ENCODE assay signal across 11 cellular contexts in genomic region chr3:116139607-116140006, GRCh38.
DNase-seq lines count a peak whose midpoint lies in the region; ATAC-seq, FAIRE-seq and TF ChIP-seq lines count a peak whose summit lies in the region.
"Had no signal": no experiment of that assay in that cellular context is flagged by ENCODE, and none has a peak within 500 bp of the region (broad histone marks: within the 10 kb centered on the region; RNA-seq: fewer than 3 reads in every experiment).

No MANE protein-coding gene starts in this region.

- TF ChIP-seq POLR2A in K562 (conservative IDR thresholded peaks at IDR 0.05) = no peak

- intact Hi-C loops in K562 (cut with micrococcal nuclease) = loop anchor here (1.0 to 5.0 kb wide), 2 partner anchors 162 to 619 kb away; no protein-coding TSS in a partner anchor
- intact Hi-C loops in activated CD4-positive, alpha-beta T cell treated with anti-CD3 and anti-CD28 coated beads, Interleukin-2, amount 10 ng/mL, durations not matched to agents 24 days and 14 days (cut with micrococcal nuclease) = loop anchor here (1.0 kb wide), 1 partner anchor 619 kb away; no protein-coding TSS in a partner anchor

- DNase-seq in K562 (ENCODE audit: extremely low read depth in 1 of 4, low spot score in 3 of 4) (no peak), NCI-H510A treated with DMSO at 0.1 percent for 48 hours (lab: John Stamatoyannopoulos, UW) (no peak)
- no peak for DNase-seq in activated CD4-positive, alpha-beta T cell treated with anti-CD3 and anti-CD28 coated beads, Interleukin-2, amount 10 ng/mL, durations not matched to agents 24 days and 14 days
- DNase-seq: activated naive CD4-positive, alpha-beta T cell treated with anti-CD3 and anti-CD28 coated beads for 36 hours; naive thymus-derived CD4-positive, alpha-beta T cell; right lobe of liver had no signal

- no peak overlapping the region for H3K4me3 ChIP-seq in K562
- H3K4me3 ChIP-seq: right lobe of liver had no signal

- POLR2A ChIA-PET in K562 (lab: Yijun Ruan, JAX) = no interaction called here

- BruUV-seq in K562 (replicated peaks; lab: Mats Ljungman, UMichigan) = no TSS peak

- H3K4me1 Mint-ChIP-seq in activated CD4-positive, alpha-beta T cell treated with anti-CD3 and anti-CD28 coated beads, Interleukin-2, amount 10 ng/mL, durations not matched to agents 24 days and 14 days = no peaks in the 10 kb centered on the region
- H3K4me1 Mint-ChIP-seq: naive thymus-derived CD4-positive, alpha-beta T cell had no signal

- no peak for TF ChIP-seq CTCF in K562 (IDR thresholded peaks at IDR 0.05 in 2 of 3, conservative IDR thresholded peaks at IDR 0.05 in 1 of 3; ENCODE audit: insufficient read depth in 2 of 3, low read depth in 1 of 3, low read length in 3 of 3)

- no peak overlapping the region for H3K9ac ChIP-seq in K562 (ENCODE audit: insufficient read depth in 1 of 2, low read depth in 2 of 2, low read length in 2 of 2)

- H3K27ac ChIP-seq in K562 (ENCODE audit: extremely low read depth, low read depth, low read length) (no peak overlapping the region), temporal lobe (ENCODE audit: low read depth, low read length) (peak overlapping the region; percentile 87)
- H3K27ac ChIP-seq: right lobe of liver had no signal

- CTCF ChIA-PET in K562 (lab: Yijun Ruan, JAX; ENCODE audit: low intra/inter-chr PET ratio) = no interaction called here

- no peaks in the 10 kb centered on the region for H3K36me3 Mint-ChIP-seq in activated CD4-positive, alpha-beta T cell treated with anti-CD3 and anti-CD28 coated beads, Interleukin-2, amount 10 ng/mL, durations not matched to agents 24 days and 14 days (ENCODE audit: low read depth)
- H3K36me3 Mint-ChIP-seq: naive thymus-derived CD4-positive, alpha-beta T cell had no signal

- FAIRE-seq in K562 (lab: Jason Lieb, UNC) = no peak
- FAIRE-seq: colon had no signal

- H3K4me2 ChIP-seq in K562 (ENCODE audit: insufficient read depth, low read length) = no peak overlapping the region

- no peak for TF ChIP-seq EP300 in K562 (IDR thresholded peaks at IDR 0.05; ENCODE audit: low read length)

- no peak for TF ChIP-seq RAD21 in K562 (CRISPR knock-in tag; conservative IDR thresholded peaks at IDR 0.05 in 1 of 2, IDR thresholded peaks at IDR 0.05 in 1 of 2)

- no peaks in the 10 kb centered on the region for H3K9me3 ChIP-seq in K562 (replicated peaks; ENCODE audit: control insufficient read depth, insufficient read depth, low read depth, low read length)
- H3K9me3 ChIP-seq: right lobe of liver had no signal

- H3K79me2 ChIP-seq in K562 (ENCODE audit: control insufficient read depth, insufficient read depth, low read length) = no peaks in the 10 kb centered on the region

- 65% methylated on average over 2 of the region's 2 CpGs for WGBS in K562 (ENCODE audit: insufficient coverage, low coverage, missing lambda C conversion rate)

- H3K9me1 ChIP-seq in K562 (ENCODE audit: control insufficient read depth, insufficient read depth, low read length) = no peaks in the 10 kb centered on the region

- no peaks in the 10 kb centered on the region for H3K36me3 ChIP-seq in K562 (ENCODE audit: control insufficient read depth, insufficient read depth, low read length)
- H3K36me3 ChIP-seq: right lobe of liver had no signal

- peak overlapping the region; percentile 33; the same call in 1 of the 2 replicates for H2AFZ ChIP-seq in K562 (ENCODE audit: low read depth, low read length)

- in situ Hi-C loops in K562 (cut with MboI) = loop anchor here (25.0 kb wide), 1 partner anchor 623 kb away; no protein-coding TSS in a partner anchor

- H3K4me3 Mint-ChIP-seq in activated CD4-positive, alpha-beta T cell treated with anti-CD3 and anti-CD28 coated beads, Interleukin-2, amount 10 ng/mL, durations not matched to agents 24 days and 14 days = no peak overlapping the region
- H3K4me3 Mint-ChIP-seq: activated naive CD4-positive, alpha-beta T cell treated with anti-CD3 and anti-CD28 coated beads for 36 hours; naive thymus-derived CD4-positive, alpha-beta T cell had no signal

- H3K27ac Mint-ChIP-seq in activated CD4-positive, alpha-beta T cell treated with anti-CD3 and anti-CD28 coated beads, Interleukin-2, amount 10 ng/mL, durations not matched to agents 24 days and 14 days = no peak overlapping the region
- H3K27ac Mint-ChIP-seq: activated naive CD4-positive, alpha-beta T cell treated with anti-CD3 and anti-CD28 coated beads for 36 hours; naive thymus-derived CD4-positive, alpha-beta T cell had no signal

- no peaks in the 10 kb centered on the region for H3K4me1 ChIP-seq in K562 (replicated peaks in 1 of 2; ENCODE audit: control insufficient read depth in 2 of 2, insufficient read depth in 2 of 2, low read length in 2 of 2)
- H3K4me1 ChIP-seq: right lobe of liver had no signal

- peak; percentile 28 for ATAC-seq in GM19452 (IDR thresholded peaks at IDR 0.05; ENCODE audit: unreplicated experiment)
- ATAC-seq in HG03060 (IDR thresholded peaks at IDR 0.05; ENCODE audit: low read depth, unreplicated experiment) = peak; percentile 71
- no peak for ATAC-seq in K562
- ATAC-seq in GM21723 (IDR thresholded peaks at IDR 0.05; ENCODE audit: unreplicated experiment) = no peak
- ATAC-seq: naive thymus-derived CD4-positive, alpha-beta T cell had no signal

- no peaks in the 10 kb centered on the region for H4K20me1 ChIP-seq in K562 (replicated peaks; ENCODE audit: control insufficient read depth, insufficient read depth, low read length)

- no peaks in the 10 kb centered on the region for H3K27me3 ChIP-seq in K562 (ENCODE audit: control insufficient read depth in 2 of 2, insufficient read depth in 2 of 2, low read length in 2 of 2)
- H3K27me3 ChIP-seq: right lobe of liver had no signal

- H3K27me3 Mint-ChIP-seq in activated CD4-positive, alpha-beta T cell treated with anti-CD3 and anti-CD28 coated beads, Interleukin-2, amount 10 ng/mL, durations not matched to agents 24 days and 14 days = no peaks in the 10 kb centered on the region
- H3K27me3 Mint-ChIP-seq: naive thymus-derived CD4-positive, alpha-beta T cell had no signal

- H3K9me3 Mint-ChIP-seq in activated CD4-positive, alpha-beta T cell treated with anti-CD3 and anti-CD28 coated beads, Interleukin-2, amount 10 ng/mL, durations not matched to agents 24 days and 14 days = no peaks in the 10 kb centered on the region
- H3K9me3 Mint-ChIP-seq: activated naive CD4-positive, alpha-beta T cell treated with anti-CD3 and anti-CD28 coated beads for 36 hours had no signal

TF ChIP-seq in K562, 482 proteins besides CTCF, POLR2A, EP300 and RAD21 (continues in another document):
- TF ChIP-seq ZNF699 (CRISPR knock-in tag; IDR thresholded peaks at IDR 0.05; ENCODE audit: insufficient replicate concordance) = no peak
- no peak for TF ChIP-seq RBM22 (IDR thresholded peaks at IDR 0.05; ENCODE audit: low read depth, low read length, poor library complexity, severe bottlenecking)
- TF ChIP-seq EGR1 (conservative IDR thresholded peaks at IDR 0.05) = no peak
- TF ChIP-seq BCL6 (CRISPR knock-in tag; IDR thresholded peaks at IDR 0.05) = no peak
- no peak for TF ChIP-seq POLR3G (IDR thresholded peaks at IDR 0.05; ENCODE audit: extremely low read depth, insufficient read length, insufficient replicate concordance)
- TF ChIP-seq CC2D1A (IDR thresholded peaks at IDR 0.05) = no peak
- no peak for TF ChIP-seq RNF2 (IDR thresholded peaks at IDR 0.05)
- TF ChIP-seq ZNF398 (CRISPR knock-in tag; IDR thresholded peaks at IDR 0.05) = no peak
- TF ChIP-seq KLF1 (tag; IDR thresholded peaks at IDR 0.05) = no peak
- no peak for TF ChIP-seq POLR2AphosphoS2 (IDR thresholded peaks at IDR 0.05; ENCODE audit: low read length)
- TF ChIP-seq, protein P1, sequence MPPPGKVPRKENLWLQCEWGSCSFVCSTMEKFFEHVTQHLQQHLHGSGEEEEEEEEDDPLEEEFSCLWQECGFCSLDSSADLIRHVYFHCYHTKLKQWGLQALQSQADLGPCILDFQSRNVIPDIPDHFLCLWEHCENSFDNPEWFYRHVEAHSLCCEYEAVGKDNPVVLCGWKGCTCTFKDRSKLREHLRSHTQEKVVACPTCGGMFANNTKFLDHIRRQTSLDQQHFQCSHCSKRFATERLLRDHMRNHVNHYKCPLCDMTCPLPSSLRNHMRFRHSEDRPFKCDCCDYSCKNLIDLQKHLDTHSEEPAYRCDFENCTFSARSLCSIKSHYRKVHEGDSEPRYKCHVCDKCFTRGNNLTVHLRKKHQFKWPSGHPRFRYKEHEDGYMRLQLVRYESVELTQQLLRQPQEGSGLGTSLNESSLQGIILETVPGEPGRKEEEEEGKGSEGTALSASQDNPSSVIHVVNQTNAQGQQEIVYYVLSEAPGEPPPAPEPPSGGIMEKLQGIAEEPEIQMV (tag; conservative IDR thresholded peaks at IDR 0.05; ENCODE audit: low read depth) = no peak
- TF ChIP-seq KLF10 (CRISPR knock-in tag; IDR thresholded peaks at IDR 0.05) = no peak
- no peak for TF ChIP-seq HNRNPH1 (optimal IDR thresholded peaks at IDR 0.05; ENCODE audit: low read depth, low read length)
- TF ChIP-seq ZNF740 (CRISPR knock-in tag; IDR thresholded peaks at IDR 0.05) = no peak
- no peak for TF ChIP-seq ZNF740 (tag; IDR thresholded peaks at IDR 0.05)

Comparison
In these comparisons a context has a peak if more than half of its experiments do, and no peak if none do; other contexts are left out.
1. ATAC-seq: peak in GM19452 (single experiment) and HG03060 (single experiment); none in K562 (single experiment) and GM21723 (single experiment).